In genomic region chr19:10764340-10764894, GRCh38 we compare ENCODE assay signal across 12 cellular contexts. TPM values are rescaled to one million over a fixed set of nuclear protein-coding genes. Genes with fewer than 3 reads are reported as not detected.
A peak's percentile ranks its signal among the peaks of the same experiment; 100 is the strongest.
DNase-seq lines count a peak whose midpoint lies in the region; ATAC-seq and TF ChIP-seq lines count a peak whose summit lies in the region.
"Had no signal": no experiment of that assay in that cellular context is flagged by ENCODE, and none has a peak within 500 bp of the region (broad histone marks: within the 10 kb centered on the region; RNA-seq: fewer than 3 reads in every experiment).

No MANE protein-coding gene starts in this region.

- H3K4me3 ChIP-seq in Peyer's patch: no peak overlapping the region
- no peak overlapping the region for H3K4me3 ChIP-seq in hepatocyte
- H3K4me3 ChIP-seq: GM23248 had no signal

- no peaks in the 10 kb centered on the region for H3K27me3 Mint-ChIP-seq in activated CD4-positive, alpha-beta T cell treated with anti-CD3 and anti-CD28 coated beads, Interleukin-2, amount 10 ng/mL, durations not matched to agents 24 days and 14 days

- H3K4me1 ChIP-seq in Peyer's patch (peaks cover 18 to 100% (median 28%) of the 10 kb centered on the region in 4 donors), hepatocyte (ENCODE audit: insufficient read depth) (peaks cover 25% of the 10 kb centered on the region)

- no peaks in the 10 kb centered on the region for H4K20me1 ChIP-seq in hepatocyte (ENCODE audit: insufficient read depth, poor library complexity, severe bottlenecking)

- no peak for ATAC-seq in HG02623 (IDR thresholded peaks at IDR 0.05; ENCODE audit: unreplicated experiment)
- ATAC-seq in HG03095 (IDR thresholded peaks at IDR 0.05; ENCODE audit: unreplicated experiment): no peak
- no peak for ATAC-seq in HG03378 (IDR thresholded peaks at IDR 0.05; ENCODE audit: unreplicated experiment)

- no peak overlapping the region for H3K4me2 ChIP-seq in hepatocyte

- H3K27ac ChIP-seq in Peyer's patch: peak overlapping the region in 3 of 4 donors; percentile 72 to 95 (median 84)
- peak overlapping the region; percentile 79 for H3K27ac ChIP-seq in hepatocyte
- H3K27ac ChIP-seq: epithelial cell of prostate, GM23248 had no signal

- no peaks in the 10 kb centered on the region for H3K9me3 Mint-ChIP-seq in activated CD4-positive, alpha-beta T cell treated with anti-CD3 and anti-CD28 coated beads, Interleukin-2, amount 10 ng/mL, durations not matched to agents 24 days and 14 days

- 70% methylated on average over 9 of the region's 9 CpGs for WGBS in hepatocyte (ENCODE audit: low lambda C conversion rate, missing lambda C conversion rate)

- H3K4me1 Mint-ChIP-seq in activated CD4-positive, alpha-beta T cell treated with anti-CD3 and anti-CD28 coated beads, Interleukin-2, amount 10 ng/mL, durations not matched to agents 24 days and 14 days: peaks cover 68% of the 10 kb centered on the region

- DNase-seq in activated CD4-positive, alpha-beta T cell treated with anti-CD3 and anti-CD28 coated beads, Interleukin-2, amount 10 ng/mL, durations not matched to agents 24 days and 14 days: no peak
- no peak for DNase-seq in activated CD4-positive, alpha-beta T cell treated with anti-CD3 and anti-CD28 coated beads for 1 hour
- peak in 2 of 3 donors; percentile 88 for DNase-seq in Peyer's patch
- peak; percentile 60 for DNase-seq in hepatocyte (ENCODE audit: low spot score)
- DNase-seq in renal cortical epithelial cell (ENCODE audit: low read depth): peak; percentile 97
- DNase-seq: activated CD4-positive, CD25-positive, alpha-beta regulatory T cell; GM23248; NCI-H2227 treated with DMSO at 0.1 percent for 48 hours had no signal

- H3K27me3 ChIP-seq in Peyer's patch (no peaks in the 10 kb centered on the region), hepatocyte (no peaks in the 10 kb centered on the region)

- H3K9me2 ChIP-seq in hepatocyte (replicated peaks; ENCODE audit: insufficient read depth): no peaks in the 10 kb centered on the region

- H3K36me3 ChIP-seq in Peyer's patch (peaks cover 0 to 53% (median 0%) of the 10 kb centered on the region in 3 donors), hepatocyte (replicated peaks; ENCODE audit: insufficient read depth, low read depth) (no peaks in the 10 kb centered on the region)

- H3K9me3 ChIP-seq in Peyer's patch (no peaks in the 10 kb centered on the region), hepatocyte (ENCODE audit: low read depth) (no peaks in the 10 kb centered on the region)

- peak overlapping the region; percentile 85 for H3K27ac Mint-ChIP-seq in activated CD4-positive, alpha-beta T cell treated with anti-CD3 and anti-CD28 coated beads, Interleukin-2, amount 10 ng/mL, durations not matched to agents 24 days and 14 days

- TF ChIP-seq CTCF in Peyer's patch (IDR thresholded peaks at IDR 0.05): no peak
- no peak for TF ChIP-seq CTCF in hepatocyte (IDR thresholded peaks at IDR 0.05; ENCODE audit: poor library complexity)

- no peak for TF ChIP-seq POLR2A in Peyer's patch (IDR thresholded peaks at IDR 0.05)

- no peak overlapping the region for H2AFZ ChIP-seq in hepatocyte
- H2AFZ ChIP-seq: GM23248 had no signal

- no peak overlapping the region for H3K4me3 Mint-ChIP-seq in activated CD4-positive, alpha-beta T cell treated with anti-CD3 and anti-CD28 coated beads, Interleukin-2, amount 10 ng/mL, durations not matched to agents 24 days and 14 days

- intact Hi-C loops in activated CD4-positive, alpha-beta T cell treated with anti-CD3 and anti-CD28 coated beads, Interleukin-2, amount 10 ng/mL, durations not matched to agents 24 days and 14 days (cut with micrococcal nuclease): no loop called here

- peaks cover 38% of the 10 kb centered on the region for H3K36me3 Mint-ChIP-seq in activated CD4-positive, alpha-beta T cell treated with anti-CD3 and anti-CD28 coated beads, Interleukin-2, amount 10 ng/mL, durations not matched to agents 24 days and 14 days (ENCODE audit: low read depth)

- H3K79me2 ChIP-seq in hepatocyte: peaks cover 47% of the 10 kb centered on the region

RNA-seq across cellular contexts. Expression of gene DNM2, which starts 46.5 kb away (rescaled TPM):
- total RNA-seq in activated CD4-positive, alpha-beta T cell treated with anti-CD3 and anti-CD28 coated beads, Interleukin-2, amount 10 ng/mL, durations not matched to agents 24 days and 14 days: 198 and 211 TPM in 2 replicates
- total RNA-seq in Peyer's patch: 100 to 1,000 TPM; 353 to 827 (median 464) TPM
- total RNA-seq in hepatocyte: 87.9 and 93.9 TPM in 2 replicates
- 130 and 132 TPM in 2 replicates for polyA plus RNA-seq in hepatocyte
- 116 and 347 TPM in 2 replicates for total RNA-seq in renal cortical epithelial cell

Comparison
In these comparisons a context has a peak if more than half of its experiments do, and no peak if none do; other contexts are left out.
1. DNase-seq: peak in Peyer's patch (2 of 3), hepatocyte (single experiment) and renal cortical epithelial cell (single experiment); none in activated CD4-positive, alpha-beta T cell treated with anti-CD3 and anti-CD28 coated beads, Interleukin-2, amount 10 ng/mL, durations not matched to agents 24 days and 14 days (single experiment) and activated CD4-positive, alpha-beta T cell treated with anti-CD3 and anti-CD28 coated beads for 1 hour (single experiment).